In genomic region chr2:23565814-23566213, GRCh38 we compare ENCODE assay signal across 22 cellular contexts.
A peak's percentile ranks its signal among the peaks of the same experiment; 100 is the strongest.
DNase-seq lines count a peak whose midpoint lies in the region; ATAC-seq and TF ChIP-seq lines count a peak whose summit lies in the region.
"Had no signal": no experiment of that assay in that cellular context is flagged by ENCODE, and none has a peak within 500 bp of the region (broad histone marks: within the 10 kb centered on the region; RNA-seq: fewer than 3 reads in every experiment).

No MANE protein-coding gene starts in this region.

- ATAC-seq in gastroesophageal sphincter (peak; percentile 24), thoracic aorta (ENCODE audit: insufficient number of reproducible peaks, low FRiP score, low read depth) (no peak), HG02678 (IDR thresholded peaks at IDR 0.05; ENCODE audit: unreplicated experiment) (no peak), GM21825 (IDR thresholded peaks at IDR 0.05; ENCODE audit: unreplicated experiment) (no peak), GM18519 (IDR thresholded peaks at IDR 0.05; ENCODE audit: low FRiP score, unreplicated experiment) (no peak)
- ATAC-seq: activated CD4-positive, CD25-positive, alpha-beta regulatory T cell treated with anti-CD3 and anti-CD28 coated beads, Interleukin-2, amount 50 U/mL, for 24 hours; activated CD8-positive, alpha-beta T cell treated with anti-CD3 and anti-CD28 coated beads, Interleukin-2, amount 10 ng/mL, durations not matched to agents 7 days and 5 days; left colon; Panc1 had no signal

- H3K4me3 ChIP-seq in Peyer's patch, result no peak overlapping the region
- no peak overlapping the region for H3K4me3 ChIP-seq in gastroesophageal sphincter
- H3K4me3 ChIP-seq in muscle layer of colon (ENCODE audit: low read depth in 1 of 2, low read length in 2 of 2), result no peak overlapping the region
- H3K4me3 ChIP-seq in thoracic aorta, result no peak overlapping the region

- no peak overlapping the region for H3K9ac ChIP-seq in muscle layer of colon (ENCODE audit: low read length)
- H3K9ac ChIP-seq: SK-N-SH had no signal

- no peak for TF ChIP-seq EP300 in gastroesophageal sphincter (IDR thresholded peaks at IDR 0.05)

- WGBS in gastroesophageal sphincter (ENCODE audit: low coverage in 1 of 2), 2 donors, result no CpG with 5 or more reads among the region's 6 CpGs

- H3K4me1 ChIP-seq in Peyer's patch (peaks cover 0 to 29% (median 0%) of the 10 kb centered on the region in 4 donors), gastroesophageal sphincter (peaks cover 0 to 95% (median 50%) of the 10 kb centered on the region in 3 donors), muscle layer of colon (ENCODE audit: insufficient read depth, low read length) (peaks cover 77% of the 10 kb centered on the region), thoracic aorta (ENCODE audit: control insufficient read depth in 1 of 2, low read depth in 2 of 2) (peaks cover 26 to 65% of the 10 kb centered on the region in 2 donors)

- H3K36me3 ChIP-seq in Peyer's patch, result no peaks in the 10 kb centered on the region
- peaks cover 0 to 7% of the 10 kb centered on the region in 2 donors for H3K36me3 ChIP-seq in gastroesophageal sphincter
- peaks cover 6% of the 10 kb centered on the region for H3K36me3 ChIP-seq in muscle layer of colon (ENCODE audit: insufficient read depth, low read length)
- H3K36me3 ChIP-seq in thoracic aorta, result no peaks in the 10 kb centered on the region

- TF ChIP-seq POLR2A in Peyer's patch (IDR thresholded peaks at IDR 0.05) (no peak), gastroesophageal sphincter (IDR thresholded peaks at IDR 0.05) (no peak)

- peak overlapping the region in 3 of 4 donors; percentile 7 to 80 (median 46) for H3K27ac ChIP-seq in Peyer's patch
- H3K27ac ChIP-seq in gastroesophageal sphincter, result peak overlapping the region; percentile 71 to 85 (median 84)
- peak overlapping the region; percentile 65 for H3K27ac ChIP-seq in muscle layer of colon (ENCODE audit: low read depth, low read length)
- H3K27ac ChIP-seq in thoracic aorta, result peak overlapping the region; percentile 82 to 84

- H3K27me3 ChIP-seq in Peyer's patch, result no peaks in the 10 kb centered on the region
- no peaks in the 10 kb centered on the region for H3K27me3 ChIP-seq in gastroesophageal sphincter
- no peaks in the 10 kb centered on the region for H3K27me3 ChIP-seq in muscle layer of colon (ENCODE audit: control insufficient read depth in 1 of 2, insufficient read depth in 2 of 2, low read length in 2 of 2)
- H3K27me3 ChIP-seq in thoracic aorta (replicated peaks; ENCODE audit: insufficient read depth), result no peaks in the 10 kb centered on the region

- TF ChIP-seq CTCF in Peyer's patch (IDR thresholded peaks at IDR 0.05) (no peak), gastroesophageal sphincter (IDR thresholded peaks at IDR 0.05) (no peak), thoracic aorta (IDR thresholded peaks at IDR 0.05) (no peak)

- DNase-seq in Peyer's patch (no peak), thoracic aorta (ENCODE audit: low spot score) (no peak), HPDE6-E6E7 (ENCODE audit: extremely low spot score) (no peak)
- DNase-seq: activated CD8-positive, alpha-beta T cell treated with anti-CD3 and anti-CD28 coated beads, Interleukin-2, amount 10 ng/mL, durations not matched to agents 7 days and 5 days; activated naive CD4-positive, alpha-beta T cell treated with Interleukin-2 at 50 U/mL for 16 hours; activated T-cell treated with anti-CD3 and anti-CD28 coated beads, Interleukin-2, amount 50 U/mL, for 1 hour; DMS 273 treated with DMSO at 0.1 percent for 48 hours; foreskin melanocyte; GOT3; left colon; NCI-H1105; NCI-H2029 treated with DMSO at 0.1 percent for 48 hours; NCI-H345; SK-N-SH; T1000 had no signal

- no peaks in the 10 kb centered on the region for H3K9me3 ChIP-seq in Peyer's patch
- H3K9me3 ChIP-seq in gastroesophageal sphincter, result no peaks in the 10 kb centered on the region
- no peaks in the 10 kb centered on the region for H3K9me3 ChIP-seq in muscle layer of colon (ENCODE audit: low read length)
- no peaks in the 10 kb centered on the region for H3K9me3 ChIP-seq in thoracic aorta
- H3K9me3 ChIP-seq: SK-N-SH had no signal
